ENCODE assay signal across 8 cellular contexts in the genomic region with DNA sequence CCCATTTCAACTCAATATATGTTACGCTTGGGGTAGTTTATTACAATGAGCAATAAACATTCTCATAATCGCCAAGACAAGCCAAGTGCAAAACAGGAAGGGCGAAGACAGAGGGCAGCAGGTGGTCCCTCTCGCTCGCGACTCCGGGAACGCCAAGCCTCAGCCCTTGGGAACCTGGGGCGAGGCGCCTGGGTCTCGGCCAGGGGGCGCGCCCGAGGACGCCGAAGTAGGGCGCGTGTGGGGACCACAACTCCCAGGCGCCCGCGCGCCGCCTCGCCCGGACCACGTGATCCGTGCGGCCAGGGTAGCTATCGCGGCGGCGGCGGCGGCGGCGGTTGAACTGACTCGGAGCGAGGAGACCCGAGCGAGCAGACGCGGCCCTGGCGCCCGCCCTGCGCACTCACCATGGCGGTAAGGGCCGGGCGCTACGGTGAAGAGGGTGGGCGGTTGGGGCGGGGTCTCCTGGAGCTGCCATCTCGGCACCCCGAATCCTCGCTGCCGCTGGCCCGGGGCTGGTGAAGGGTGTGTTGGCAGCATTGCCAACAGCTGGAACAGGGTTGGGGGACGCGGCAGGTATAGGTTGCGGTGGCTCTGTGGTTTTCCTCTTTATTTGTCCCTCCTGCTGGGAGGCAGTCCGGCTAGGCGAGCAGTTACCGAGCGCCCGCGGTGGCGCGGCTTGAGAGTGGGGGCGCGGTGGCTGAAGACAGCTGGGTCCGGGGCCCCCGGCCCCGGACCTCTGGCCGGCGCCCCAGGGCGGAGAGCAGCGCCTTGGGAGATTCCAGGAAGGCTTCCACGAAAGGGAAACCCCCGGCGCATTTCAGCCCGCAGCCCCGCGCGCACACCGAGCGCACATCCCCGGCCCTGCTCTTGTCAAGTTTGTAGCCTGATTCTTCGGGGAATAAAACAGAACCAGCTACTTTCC. TPM values are rescaled to one million over a fixed set of nuclear protein-coding genes. Genes with fewer than 3 reads are reported as not detected.
DNase-seq lines count a peak whose midpoint lies in the region; ATAC-seq and TF ChIP-seq lines count a peak whose summit lies in the region.

A gene with protein sequence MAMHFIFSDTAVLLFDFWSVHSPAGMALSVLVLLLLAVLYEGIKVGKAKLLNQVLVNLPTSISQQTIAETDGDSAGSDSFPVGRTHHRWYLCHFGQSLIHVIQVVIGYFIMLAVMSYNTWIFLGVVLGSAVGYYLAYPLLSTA (plus strand): TSS at position 338 of the 922 bp plus-strand sequence. CDS start 68 bp downstream, at position 406.

- H3K9me3 Mint-ChIP-seq in activated CD4-positive, alpha-beta memory T cell treated with anti-CD3 and anti-CD28 coated beads, Interleukin-2, amount 10 ng/mL, durations not matched to agents 7 days and 5 days, result no peaks in the 10 kb centered on the region

- no peaks in the 10 kb centered on the region; a peak in 2 of 22 replicates for H3K27me3 ChIP-seq in BLaER1 treated with 17β-estradiol and CSF1 and Interleukin-3, amounts not matched to agents 10 nM and 100 nM
- no peaks in the 10 kb centered on the region for H3K27me3 ChIP-seq in lower lobe of right lung (ENCODE audit: low read depth)

- peaks cover 0 to 23% (median 0%) of the 10 kb centered on the region in 11 experiments; a peak in 3 of 22 replicates for H4K20me1 ChIP-seq in BLaER1 treated with 17β-estradiol and CSF1 and Interleukin-3, amounts not matched to agents 10 nM and 100 nM

- peak within 1 kb of the TSS; percentile 75 for H3K4me3 Mint-ChIP-seq in activated CD4-positive, alpha-beta memory T cell treated with anti-CD3 and anti-CD28 coated beads, Interleukin-2, amount 10 ng/mL, durations not matched to agents 7 days and 5 days

- H3K27ac Mint-ChIP-seq in activated CD4-positive, alpha-beta memory T cell treated with anti-CD3 and anti-CD28 coated beads, Interleukin-2, amount 10 ng/mL, durations not matched to agents 7 days and 5 days, result no peak within 1 kb of the TSS

- H3K4me2 ChIP-seq in BLaER1 treated with 17β-estradiol and CSF1 and Interleukin-3, amounts not matched to agents 10 nM and 100 nM, result peak within 1 kb of the TSS; percentile 84 to 97 (median 93)

- H3K27me3 Mint-ChIP-seq in activated CD4-positive, alpha-beta memory T cell treated with anti-CD3 and anti-CD28 coated beads, Interleukin-2, amount 10 ng/mL, durations not matched to agents 7 days and 5 days, result peaks cover 2% of the 10 kb centered on the region

- peak within 1 kb of the TSS; percentile 76 to 99 (median 85) for H3K9ac ChIP-seq in BLaER1 treated with 17β-estradiol and CSF1 and Interleukin-3, amounts not matched to agents 10 nM and 100 nM

- H3K36me3 Mint-ChIP-seq in activated CD4-positive, alpha-beta memory T cell treated with anti-CD3 and anti-CD28 coated beads, Interleukin-2, amount 10 ng/mL, durations not matched to agents 7 days and 5 days (ENCODE audit: low read depth), result no peaks in the 10 kb centered on the region

- POLR2A ChIA-PET in activated CD4-positive, alpha-beta memory T cell treated with anti-CD3 and anti-CD28 coated beads, Interleukin-2, amount 10 ng/mL, durations not matched to agents 7 days and 5 days (lab: Charles Lee), result interaction anchor here (1.0 to 2.3 kb wide), 6 partner anchors 11 to 259 kb away, joined by 3 to 19 read pairs (median 4); a partner anchor contains a TSS

- H3K36me3 ChIP-seq in BLaER1 treated with 17β-estradiol and CSF1 and Interleukin-3, amounts not matched to agents 10 nM and 100 nM, result peaks cover 0 to 22% (median 0%) of the 10 kb centered on the region in 11 experiments; a peak in 3 of 22 replicates
- no peaks in the 10 kb centered on the region for H3K36me3 ChIP-seq in lower lobe of right lung

- intact Hi-C loops in lower lobe of right lung (cut with DNase I), result no loop called here

- peak; percentile 51 for TF ChIP-seq CTCF in lower lobe of right lung (IDR thresholded peaks at IDR 0.05)

- peaks cover 35 to 58% (median 44%) of the 10 kb centered on the region in 10 experiments for H3K4me1 ChIP-seq in BLaER1 treated with 17β-estradiol and CSF1 and Interleukin-3, amounts not matched to agents 10 nM and 100 nM
- H3K4me1 ChIP-seq in lower lobe of right lung, result peaks cover 47% of the 10 kb centered on the region

- ATAC-seq in HG03460 (IDR thresholded peaks at IDR 0.05; ENCODE audit: unreplicated experiment) (peak; percentile 96), lower lobe of right lung (peak; percentile 95 to 96)

- DNase-seq in GM19240 (ENCODE audit: insufficient read length, low spot score), result peak; percentile 81
- DNase-seq in NCI-H69 (lab: John Stamatoyannopoulos, UW), result peak; percentile 96
- DNase-seq in activated CD4-positive, alpha-beta memory T cell treated with anti-CD3 and anti-CD28 coated beads, Interleukin-2, amount 10 ng/mL, durations not matched to agents 7 days and 5 days, result peak; percentile 89
- peak; percentile 94 for DNase-seq in ecto neural progenitor cell (ENCODE audit: low spot score)
- peak; percentile 97 for DNase-seq in lower lobe of right lung
- peak; percentile 49 to 82 (median 65) for DNase-seq in stimulated activated CD4-positive, alpha-beta T cell treated with anti-CD3 and anti-CD28 coated beads, TNF-alpha, amount 100 ng/mL, for 1 hour (ENCODE audit: low read depth in 3 of 3, low spot score in 1 of 3)

- H3K4me1 Mint-ChIP-seq in activated CD4-positive, alpha-beta memory T cell treated with anti-CD3 and anti-CD28 coated beads, Interleukin-2, amount 10 ng/mL, durations not matched to agents 7 days and 5 days, result peaks cover 32% of the 10 kb centered on the region

- H3K9me3 ChIP-seq in BLaER1 treated with 17β-estradiol and CSF1 and Interleukin-3, amounts not matched to agents 10 nM and 100 nM (replicated peaks in 1 of 11), result no peaks in the 10 kb centered on the region
- no peaks in the 10 kb centered on the region for H3K9me3 ChIP-seq in lower lobe of right lung

- CTCF ChIA-PET in activated CD4-positive, alpha-beta memory T cell treated with anti-CD3 and anti-CD28 coated beads, Interleukin-2, amount 10 ng/mL, durations not matched to agents 7 days and 5 days (lab: Charles Lee), result interaction anchor here (0.6 to 2.6 kb wide), 14 partner anchors 9 to 576 kb away, joined by 3 to 21 read pairs (median 3); a partner anchor contains a TSS

- peak within 1 kb of the TSS; percentile 58 to 99 (median 74) for H3K27ac ChIP-seq in BLaER1 treated with 17β-estradiol and CSF1 and Interleukin-3, amounts not matched to agents 10 nM and 100 nM
- H3K27ac ChIP-seq in lower lobe of right lung, result peak within 1 kb of the TSS; percentile 93

- H3K4me3 ChIP-seq in BLaER1 treated with 17β-estradiol and CSF1 and Interleukin-3, amounts not matched to agents 10 nM and 100 nM, result peak within 1 kb of the TSS; percentile 72 to 95 (median 84)
- H3K4me3 ChIP-seq in lower lobe of right lung, result peak within 1 kb of the TSS; percentile 97

RNA-seq across cellular contexts. Expression of the gene that starts here (rescaled TPM):
- total RNA-seq in activated CD4-positive, alpha-beta memory T cell treated with anti-CD3 and anti-CD28 coated beads, Interleukin-2, amount 10 ng/mL, durations not matched to agents 7 days and 5 days, result 1 to 10 TPM; 3.6 TPM
- 74.8 TPM for total RNA-seq in lower lobe of right lung

Comparison
In these comparisons a context has a peak if more than half of its experiments do, and no peak if none do; other contexts are left out.
1. Peak in every context shown above with its lines: DNase-seq, ATAC-seq, H3K4me3 ChIP-seq and H3K27ac ChIP-seq.
2. RNA of the gene that starts here (total RNA-seq): 74.8 TPM in lower lobe of right lung (single experiment); 3.6 TPM in activated CD4-positive, alpha-beta memory T cell treated with anti-CD3 and anti-CD28 coated beads, Interleukin-2, amount 10 ng/mL, durations not matched to agents 7 days and 5 days; every median in the first group is over 10 times any median in the second.